Comparison of ENCODE assay signal across 12 cellular contexts in the genomic region with DNA sequence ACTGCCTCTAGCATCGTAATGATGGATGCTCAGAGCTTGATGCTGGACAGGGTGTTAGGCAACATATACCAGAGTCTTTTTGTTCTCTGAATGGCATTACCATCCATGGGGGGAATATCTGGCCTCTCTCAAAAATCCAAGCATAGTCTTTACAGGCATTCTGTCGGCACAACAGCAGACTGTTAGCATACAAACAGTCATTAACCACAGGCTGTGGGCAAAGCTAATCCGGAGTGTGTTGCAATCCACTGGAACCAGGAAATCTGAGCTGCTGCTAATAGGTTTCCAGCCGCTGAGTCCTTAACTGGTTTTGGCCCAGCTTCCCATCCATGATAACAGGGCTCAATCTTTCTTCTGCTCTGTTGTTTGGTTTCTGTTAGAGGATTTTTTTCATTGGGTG.
DNase-seq lines count a peak whose midpoint lies in the region; ATAC-seq and TF ChIP-seq lines count a peak whose summit lies in the region.
"Had no signal": no experiment of that assay in that cellular context is flagged by ENCODE, and none has a peak within 500 bp of the region (broad histone marks: within the 10 kb centered on the region; RNA-seq: fewer than 3 reads in every experiment).

No MANE protein-coding gene starts in this region.

- no peak for TF ChIP-seq CTCF in brain microvascular endothelial cell (IDR thresholded peaks at IDR 0.05; ENCODE audit: low read depth, low read length, missing control alignments)
- TF ChIP-seq CTCF in right lobe of liver (IDR thresholded peaks at IDR 0.05), result no peak
- TF ChIP-seq CTCF in thyroid gland (IDR thresholded peaks at IDR 0.05), result no peak
- no peak for TF ChIP-seq CTCF in osteocyte (IDR thresholded peaks at IDR 0.05)

- peaks cover 10% of the 10 kb centered on the region for H3K4me1 Mint-ChIP-seq in osteocyte (ENCODE audit: unreplicated experiment)

- H3K27me3 ChIP-seq in MG63 (no peaks in the 10 kb centered on the region), brain microvascular endothelial cell (replicated peaks) (no peaks in the 10 kb centered on the region), right lobe of liver (no peaks in the 10 kb centered on the region), thyroid gland (no peaks in the 10 kb centered on the region)
- H3K27me3 ChIP-seq: gastroesophageal sphincter had no signal

- H3K9me3 ChIP-seq in MG63 (no peaks in the 10 kb centered on the region), right lobe of liver (no peaks in the 10 kb centered on the region), thyroid gland (no peaks in the 10 kb centered on the region)

- H3K27me3 Mint-ChIP-seq in osteocyte (ENCODE audit: unreplicated experiment), result no peaks in the 10 kb centered on the region

- no peaks in the 10 kb centered on the region for H3K36me3 Mint-ChIP-seq in osteocyte (ENCODE audit: unreplicated experiment)

- no peaks in the 10 kb centered on the region for H3K4me1 ChIP-seq in right lobe of liver
- no peaks in the 10 kb centered on the region for H3K4me1 ChIP-seq in thyroid gland
- H3K4me1 ChIP-seq: gastroesophageal sphincter had no signal

- in situ Hi-C loops in brain microvascular endothelial cell (cut with HindIII; ENCODE audit: low pct_ligation_motif_present, low sequenced_read_pairs), result no loop called here

- H3K4me3 ChIP-seq in MG63 (no peak overlapping the region), brain microvascular endothelial cell (ENCODE audit: low read depth, low read length) (no peak overlapping the region), right lobe of liver (no peak overlapping the region), thyroid gland (replicated peaks in 1 of 3) (no peak overlapping the region)
- H3K4me3 ChIP-seq: gastroesophageal sphincter had no signal

- no peak overlapping the region for H3K27ac ChIP-seq in brain microvascular endothelial cell
- H3K27ac ChIP-seq in right lobe of liver, result no peak overlapping the region
- no peak overlapping the region for H3K27ac ChIP-seq in thyroid gland
- H3K27ac ChIP-seq: C4-2B, gastroesophageal sphincter had no signal

- peak; percentile 72 to 77 for DNase-seq in AML-193 (lab: John Stamatoyannopoulos, UW)
- DNase-seq in MG63, result peak; percentile 44
- DNase-seq in brain microvascular endothelial cell, result peak; percentile 51
- no peak for DNase-seq in right lobe of liver
- DNase-seq in thyroid gland, result no peak
- no peak for DNase-seq in osteocyte (ENCODE audit: extremely low spot score, unreplicated experiment)
- DNase-seq in amniotic stem cell (lab: John Stamatoyannopoulos, UW), result no peak
- no peak for DNase-seq in activated naive CD4-positive, alpha-beta T cell treated with anti-CD3 and anti-CD28 coated beads, Interleukin-2, amount 50 U/mL, for 16 hours
- DNase-seq: central memory CD4-positive, alpha-beta T cell had no signal

- H3K27ac Mint-ChIP-seq in osteocyte (ENCODE audit: unreplicated experiment), result no peak overlapping the region
- H3K27ac Mint-ChIP-seq: T-helper 1 cell treated with Interleukin-12 subunit alpha and Interleukin-12 subunit beta and Interleukin-4 antibody, amounts not matched to agents 30 μg/mL and 1 μg/mL, for 36 hours had no signal

- intact Hi-C loops in right lobe of liver (cut with DNase I), result no loop called here
- intact Hi-C loops in thyroid gland (cut with DNase I), result no loop called here

- peak in 3 of 4 donors; percentile 46 to 84 (median 67) for ATAC-seq in right lobe of liver
- ATAC-seq: gastroesophageal sphincter had no signal

- H3K4me3 Mint-ChIP-seq in osteocyte (ENCODE audit: unreplicated experiment), result no peak overlapping the region
- H3K4me3 Mint-ChIP-seq: T-helper 1 cell treated with Interleukin-12 subunit alpha and Interleukin-12 subunit beta and Interleukin-4 antibody, amounts not matched to agents 30 μg/mL and 1 μg/mL, for 36 hours had no signal

- WGBS in right lobe of liver (ENCODE audit: insufficient coverage, low coverage, low lambda C conversion rate, missing lambda C conversion rate), result 27% methylated on average over 4 of the region's 4 CpGs
- 23 to 40% methylated on average over 4 of the region's 4 CpGs for WGBS in thyroid gland, 2 donors

- no peaks in the 10 kb centered on the region for H3K36me3 ChIP-seq in MG63
- H3K36me3 ChIP-seq in brain microvascular endothelial cell (replicated peaks), result no peaks in the 10 kb centered on the region
- H3K36me3 ChIP-seq in right lobe of liver, result no peaks in the 10 kb centered on the region
- H3K36me3 ChIP-seq in thyroid gland, result no peaks in the 10 kb centered on the region
- H3K36me3 ChIP-seq: gastroesophageal sphincter had no signal

- peaks cover 4% of the 10 kb centered on the region for H3K9me3 Mint-ChIP-seq in osteocyte (ENCODE audit: unreplicated experiment)

- TF ChIP-seq POLR2A in right lobe of liver (IDR thresholded peaks at IDR 0.05), result no peak
- TF ChIP-seq POLR2A in thyroid gland (IDR thresholded peaks at IDR 0.05), result no peak

Comparison
In these comparisons a context has a peak if more than half of its experiments do, and no peak if none do; other contexts are left out.
1. DNase-seq: peak in AML-193 (2 of 2), MG63 (single experiment) and brain microvascular endothelial cell (single experiment); none in right lobe of liver (0 of 3), thyroid gland (0 of 2), osteocyte (single experiment), amniotic stem cell (single experiment) and activated naive CD4-positive, alpha-beta T cell treated with anti-CD3 and anti-CD28 coated beads, Interleukin-2, amount 50 U/mL, for 16 hours (single experiment).